Comparison of ENCODE assay signal across 8 cellular contexts in the genomic region with DNA sequence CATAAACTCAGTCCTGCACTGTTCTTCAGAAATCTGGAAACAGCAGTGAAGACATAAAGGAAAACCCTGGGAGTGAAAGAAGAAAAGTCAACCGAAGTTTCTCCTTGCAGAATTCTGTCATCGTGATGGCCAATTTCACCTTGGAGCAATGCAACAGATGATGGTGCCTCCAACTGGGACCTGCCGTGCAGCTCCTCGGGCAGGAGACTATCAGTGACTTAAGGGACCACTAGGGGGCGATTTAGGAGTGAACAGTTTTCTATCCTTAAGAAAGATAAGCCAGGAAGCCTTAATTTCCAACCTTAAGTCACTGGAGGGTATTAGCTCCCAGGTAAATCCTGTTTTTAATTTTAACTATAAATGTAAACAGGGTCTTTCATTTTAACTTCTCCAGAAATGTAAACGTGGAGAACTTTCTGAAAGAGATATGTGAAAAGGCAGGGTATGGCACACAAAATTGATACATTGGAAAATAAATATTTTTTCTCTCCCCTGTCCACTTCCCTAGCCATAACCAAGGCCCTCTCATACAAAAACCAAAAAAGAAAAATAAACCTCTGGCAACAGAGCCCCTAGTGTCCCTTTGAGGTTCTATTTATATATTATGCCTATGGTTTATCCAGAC.
DNase-seq lines count a peak whose midpoint lies in the region; ATAC-seq and TF ChIP-seq lines count a peak whose summit lies in the region.

No MANE protein-coding gene starts in this region.

- in situ Hi-C loops in GM13977 (cut with MboI; ENCODE audit: low pct_unique_long_range_greater_than_20kb, low sequenced_read_pairs, unreplicated experiment), result loop anchor here (10.0 kb wide), 1 partner anchor 404 kb away; no protein-coding TSS in a partner anchor

- H3K4me3 ChIP-seq in AG09309 (ENCODE audit: control insufficient read depth, low read depth, low read length), result no peak overlapping the region
- no peak overlapping the region for H3K4me3 ChIP-seq in cardiac muscle cell

- no peak for DNase-seq in AG09309 (ENCODE audit: low read depth)
- DNase-seq in GM13977 (ENCODE audit: low spot score), result peak; percentile 51
- peak; percentile 58 for DNase-seq in NCI-H2196 (lab: John Stamatoyannopoulos, UW; ENCODE audit: unreplicated experiment)
- peak; percentile 29 to 34 for DNase-seq in activated T-cell treated with anti-CD3 and anti-CD28 coated beads, Interleukin-2, amount 50 U/mL, for 72 hours
- DNase-seq in cardiac muscle cell (ENCODE audit: low read depth in 1 of 2, low spot score in 1 of 2), result peak; percentile 80 to 87
- peak; percentile 63 for DNase-seq in retina
- DNase-seq in stimulated activated effector memory CD8-positive, alpha-beta T cell treated with anti-CD3 and anti-CD28 coated beads, Interleukin-12 subunit alpha, Interleukin-12 subunit beta, amount 100 ng/mL, for 72 hours (ENCODE audit: low spot score in 2 of 2), result no peak

- ATAC-seq in HG03039 (IDR thresholded peaks at IDR 0.05; ENCODE audit: unreplicated experiment), result peak; percentile 51
- ATAC-seq in activated T-cell treated with anti-CD3 and anti-CD28 coated beads, Interleukin-2, amount 50 U/mL, for 72 hours (replicated peaks in 1 of 2), result no peak
- ATAC-seq in stimulated activated effector memory CD8-positive, alpha-beta T cell treated with anti-CD3 and anti-CD28 coated beads, Interleukin-12 subunit alpha, Interleukin-12 subunit beta, amount 100 ng/mL, for 72 hours, result no peak

- H3K36me3 ChIP-seq in cardiac muscle cell, result no peaks in the 10 kb centered on the region

- no peaks in the 10 kb centered on the region for H3K9me3 Mint-ChIP-seq in activated T-cell treated with anti-CD3 and anti-CD28 coated beads, Interleukin-2, amount 50 U/mL, for 72 hours
- H3K9me3 Mint-ChIP-seq in stimulated activated effector memory CD8-positive, alpha-beta T cell treated with anti-CD3 and anti-CD28 coated beads, Interleukin-12 subunit alpha, Interleukin-12 subunit beta, amount 100 ng/mL, for 72 hours, result no peaks in the 10 kb centered on the region

- peaks cover 4% of the 10 kb centered on the region for H3K27me3 Mint-ChIP-seq in activated T-cell treated with anti-CD3 and anti-CD28 coated beads, Interleukin-2, amount 50 U/mL, for 72 hours (ENCODE audit: low read depth)

- peak overlapping the region; percentile 60 for H3K27ac ChIP-seq in cardiac muscle cell

- no peak overlapping the region for H3K4me3 Mint-ChIP-seq in activated T-cell treated with anti-CD3 and anti-CD28 coated beads, Interleukin-2, amount 50 U/mL, for 72 hours
- no peak overlapping the region for H3K4me3 Mint-ChIP-seq in stimulated activated effector memory CD8-positive, alpha-beta T cell treated with anti-CD3 and anti-CD28 coated beads, Interleukin-12 subunit alpha, Interleukin-12 subunit beta, amount 100 ng/mL, for 72 hours

- H3K4me1 Mint-ChIP-seq in activated T-cell treated with anti-CD3 and anti-CD28 coated beads, Interleukin-2, amount 50 U/mL, for 72 hours (ENCODE audit: low read depth), result no peaks in the 10 kb centered on the region
- H3K4me1 Mint-ChIP-seq in stimulated activated effector memory CD8-positive, alpha-beta T cell treated with anti-CD3 and anti-CD28 coated beads, Interleukin-12 subunit alpha, Interleukin-12 subunit beta, amount 100 ng/mL, for 72 hours, result no peaks in the 10 kb centered on the region

- H3K27me3 ChIP-seq in cardiac muscle cell, result no peaks in the 10 kb centered on the region

- no peak overlapping the region for H3K27ac Mint-ChIP-seq in activated T-cell treated with anti-CD3 and anti-CD28 coated beads, Interleukin-2, amount 50 U/mL, for 72 hours
- no peak overlapping the region for H3K27ac Mint-ChIP-seq in stimulated activated effector memory CD8-positive, alpha-beta T cell treated with anti-CD3 and anti-CD28 coated beads, Interleukin-12 subunit alpha, Interleukin-12 subunit beta, amount 100 ng/mL, for 72 hours

- no peaks in the 10 kb centered on the region for H3K36me3 Mint-ChIP-seq in activated T-cell treated with anti-CD3 and anti-CD28 coated beads, Interleukin-2, amount 50 U/mL, for 72 hours (ENCODE audit: insufficient read depth in 2 of 2)
- H3K36me3 Mint-ChIP-seq in stimulated activated effector memory CD8-positive, alpha-beta T cell treated with anti-CD3 and anti-CD28 coated beads, Interleukin-12 subunit alpha, Interleukin-12 subunit beta, amount 100 ng/mL, for 72 hours, result no peaks in the 10 kb centered on the region

- no peaks in the 10 kb centered on the region for H3K9me3 ChIP-seq in cardiac muscle cell (ENCODE audit: low read depth)

- H3K4me1 ChIP-seq in cardiac muscle cell (ENCODE audit: low read depth), result peaks cover 45% of the 10 kb centered on the region

- peak; percentile 78 for TF ChIP-seq CTCF in AG09309 (IDR thresholded peaks at IDR 0.05; ENCODE audit: control insufficient read depth, insufficient read depth, low read depth, low read length, missing control alignments)
- TF ChIP-seq CTCF in GM13977 (IDR thresholded peaks at IDR 0.05; ENCODE audit: extremely low read depth, insufficient read depth, missing control alignments), result peak; percentile 77
- TF ChIP-seq CTCF in cardiac muscle cell (IDR thresholded peaks at IDR 0.05; ENCODE audit: low read depth, low read length), result peak; percentile 72

Comparison
In these comparisons a context has a peak if more than half of its experiments do, and no peak if none do; other contexts are left out.
1. DNase-seq: peak in GM13977 (single experiment), NCI-H2196 (single experiment), activated T-cell treated with anti-CD3 and anti-CD28 coated beads, Interleukin-2, amount 50 U/mL, for 72 hours (2 of 2), cardiac muscle cell (2 of 2) and retina (single experiment); none in AG09309 (single experiment) and stimulated activated effector memory CD8-positive, alpha-beta T cell treated with anti-CD3 and anti-CD28 coated beads, Interleukin-12 subunit alpha, Interleukin-12 subunit beta, amount 100 ng/mL, for 72 hours (0 of 2).
2. Peak in every context shown above with its lines, with median percentiles within 50 percentile points of each other: CTCF ChIP-seq.